8 cellular contexts compared by ENCODE assay signal in genomic region chr19:7918062-7918614, GRCh38. TPM values are rescaled to one million over a fixed set of nuclear protein-coding genes. Genes with fewer than 3 reads are reported as not detected.
DNase-seq lines count a peak whose midpoint lies in the region; ATAC-seq and TF ChIP-seq lines count a peak whose summit lies in the region.
"Not testable (repeated sequence)": the region's sequence is repeated elsewhere in the genome, so short reads cannot be mapped to it uniquely, and the experiment has no call there.
"Had no signal": no experiment of that assay in that cellular context is flagged by ENCODE, and none has a peak within 500 bp of the region (broad histone marks: within the 10 kb centered on the region; RNA-seq: fewer than 3 reads in every experiment).

No MANE protein-coding gene starts in this region.

- TF ChIP-seq POLR2A in heart left ventricle (IDR thresholded peaks at IDR 0.05) = not testable (repeated sequence)

- H3K27ac ChIP-seq in WERI-Rb-1, brain microvascular endothelial cell, upper lobe of right lung: not testable (repeated sequence)
- peak overlapping the region in 7 of 12 donors; percentile 24 to 84 (median 75) for H3K27ac ChIP-seq in heart left ventricle

- 29 to 44% (median 32%) methylated on average over 29 of the region's 29 CpGs for WGBS in heart left ventricle, 4 donors

- not testable (repeated sequence) for ATAC-seq in heart left ventricle, upper lobe of right lung

- H3K36me3 Mint-ChIP-seq in nephron progenitor cell (ENCODE audit: low read depth) = not testable (repeated sequence)

- H3K4me3 ChIP-seq in H7 (ENCODE audit: insufficient read depth, low read depth, low read length) (peak overlapping the region; percentile 41), brain microvascular endothelial cell (ENCODE audit: low read depth, low read length) (peak overlapping the region; percentile 12), heart left ventricle (peak overlapping the region in 11 of 12 donors; percentile 15 to 56 (median 39)), upper lobe of right lung (peak overlapping the region; percentile 43)
- H3K4me3 ChIP-seq in WERI-Rb-1 (ENCODE audit: low read depth, low read length) = not testable (repeated sequence)

- DNase-seq in H7, brain microvascular endothelial cell, heart left ventricle, nephron progenitor cell, upper lobe of right lung: not testable (repeated sequence)
- peak; percentile 6 for DNase-seq in WERI-Rb-1

- H3K27me3 Mint-ChIP-seq in nephron progenitor cell (ENCODE audit: low read depth, poor library complexity) = peaks cover 63% of the 10 kb centered on the region

- H3K4me1 ChIP-seq in heart left ventricle (peaks cover 5 to 64% (median 37%) of the 10 kb centered on the region in 12 donors), upper lobe of right lung (peaks cover 36% of the 10 kb centered on the region)

- not testable (repeated sequence) for H3K9me3 ChIP-seq in WERI-Rb-1 (ENCODE audit: severe bottlenecking); heart left ventricle; upper lobe of right lung

- not testable (repeated sequence) for TF ChIP-seq CTCF in WERI-Rb-1 (IDR thresholded peaks at IDR 0.05; ENCODE audit: low read depth, low read length); brain microvascular endothelial cell (IDR thresholded peaks at IDR 0.05; ENCODE audit: low read depth, low read length, missing control alignments); heart left ventricle (IDR thresholded peaks at IDR 0.05); nephron progenitor cell (IDR thresholded peaks at IDR 0.05); upper lobe of right lung (IDR thresholded peaks at IDR 0.05)

- H3K4me1 Mint-ChIP-seq in nephron progenitor cell = peaks cover 40% of the 10 kb centered on the region

- intact Hi-C loops in heart left ventricle (cut with DNase I) = loop anchor here in 1 of 10 donors (2.0 kb wide), 1 partner anchor 13 kb away; no protein-coding TSS in a partner anchor
- intact Hi-C loops in upper lobe of right lung (cut with DNase I) = not testable (repeated sequence)

- in situ Hi-C loops in brain microvascular endothelial cell (cut with HindIII; ENCODE audit: low pct_ligation_motif_present, low sequenced_read_pairs) = not testable (repeated sequence)

- H3K27me3 ChIP-seq in H7 (ENCODE audit: control insufficient read depth, insufficient read depth, low read length) (peaks cover 49% of the 10 kb centered on the region), brain microvascular endothelial cell (replicated peaks) (peaks cover 14% of the 10 kb centered on the region), heart left ventricle (peaks cover 16 to 51% (median 33%) of the 10 kb centered on the region in 9 donors), upper lobe of right lung (peaks cover 28% of the 10 kb centered on the region)
- H3K27me3 ChIP-seq in WERI-Rb-1 (ENCODE audit: insufficient read depth, low read depth, severe bottlenecking) = not testable (repeated sequence)

- H3K4me3 Mint-ChIP-seq in nephron progenitor cell = peak overlapping the region; percentile 61

- H3K36me3 ChIP-seq in H7 (replicated peaks; ENCODE audit: control insufficient read depth, insufficient read depth, low read length); brain microvascular endothelial cell (replicated peaks): not testable (repeated sequence)
- H3K36me3 ChIP-seq in WERI-Rb-1 (peaks cover 17% of the 10 kb centered on the region), heart left ventricle (peaks cover 0 to 17% (median 14%) of the 10 kb centered on the region in 9 donors), upper lobe of right lung (peaks cover 13% of the 10 kb centered on the region)

- not testable (repeated sequence) for H3K9me3 Mint-ChIP-seq in nephron progenitor cell

- H3K27ac Mint-ChIP-seq in nephron progenitor cell = not testable (repeated sequence)

RNA-seq across cellular contexts. Expression of gene SNAPC2, which starts 2.0 kb away (rescaled TPM):
- 25.5 and 25.9 TPM in 2 replicates for total RNA-seq in H7 (2014; rRNA removed; shearing (Covaris generic))
- total RNA-seq in heart left ventricle = 10 to 100 TPM in 4 of 9 donors, 1 to 10 TPM in 5; 6.8 to 16.7 (median 9.3) TPM
- 10 to 100 TPM; 10.4 to 28.9 TPM for polyA plus RNA-seq in heart left ventricle
- total RNA-seq in upper lobe of right lung = 28.9 TPM

RNA-seq across cellular contexts. Expression of gene TGFBR3L, which starts 3.5 kb away (rescaled TPM):
- total RNA-seq in H7 (2014; rRNA removed; shearing (Covaris generic)) = 1.7 TPM in 1 of 2 replicates, not detected in the other
- total RNA-seq in heart left ventricle (10 to 100 TPM in 2 of 9 donors, 1 to 10 TPM in 7; 3.6 to 41.2 (median 8.0) TPM), upper lobe of right lung (1.2 TPM)
- polyA plus RNA-seq in heart left ventricle = 1 to 10 TPM in 1 of 2 donors, under 1 TPM in 1; 0.76 to 3.5 TPM
- total RNA-seq: tibial nerve had no signal

RNA-seq across cellular contexts. Expression of gene CTXN1, which starts 7.8 kb away (rescaled TPM):
- 5.0 and 10.7 TPM in 2 replicates for total RNA-seq in H7 (2014; rRNA removed; shearing (Covaris generic))
- total RNA-seq in heart left ventricle (1 to 10 TPM in 2 of 9 donors, under 1 TPM in 5, not detected in 2; 0.21 to 3.3 (median 0.32) TPM), upper lobe of right lung (1.2 TPM)
- polyA plus RNA-seq in heart left ventricle = under 1 TPM in 1 of 2 donors, not detected in 1; 0.87 TPM
- total RNA-seq: T-helper 2 cell treated with Interferon-gamma antibody and Interleukin-4, amounts not matched to agents 100 ng/mL and 5 ng/mL, for 36 hours had no signal

RNA-seq across cellular contexts. Expression of gene MAP2K7, which starts 14.5 kb away (rescaled TPM):
- total RNA-seq in H7 (2014; rRNA removed; shearing (Covaris generic)) = 21.1 and 24.3 TPM in 2 replicates
- total RNA-seq in heart left ventricle = 10 to 100 TPM; 11.6 to 26.6 (median 23.5) TPM
- polyA plus RNA-seq in heart left ventricle = 10 to 100 TPM; 22.2 to 35.5 TPM
- 36.4 TPM for total RNA-seq in upper lobe of right lung

RNA-seq across cellular contexts. Expression of gene TIMM44, which starts 25.3 kb away (rescaled TPM):
- 110 and 131 TPM in 2 replicates for total RNA-seq in H7 (2014; rRNA removed; shearing (Covaris generic))
- total RNA-seq in heart left ventricle (10 to 100 TPM; 55.9 to 99.9 (median 70.6) TPM), upper lobe of right lung (49.8 TPM)
- polyA plus RNA-seq in heart left ventricle = 100 to 1,000 TPM in 1 of 2 donors, 10 to 100 TPM in 1; 99.6 to 140 TPM
